13 cellular contexts compared by ENCODE assay signal in genomic region chr15:38660726-38661125, GRCh38.
DNase-seq lines count a peak whose midpoint lies in the region; ATAC-seq and TF ChIP-seq lines count a peak whose summit lies in the region.
"Had no signal": no experiment of that assay in that cellular context is flagged by ENCODE, and none has a peak within 500 bp of the region (broad histone marks: within the 10 kb centered on the region; RNA-seq: fewer than 3 reads in every experiment).

No MANE protein-coding gene starts in this region.

- H3K79me2 ChIP-seq in OCI-LY7 (ENCODE audit: insufficient read depth, low read depth, low read length), result no peaks in the 10 kb centered on the region

- TF ChIP-seq CTCF in OCI-LY7 (conservative IDR thresholded peaks at IDR 0.05; ENCODE audit: low read length), result no peak

- no peak overlapping the region for H3K4me3 ChIP-seq in OCI-LY7 (ENCODE audit: low read depth, low read length, poor library complexity, severe bottlenecking)
- H3K4me3 ChIP-seq: lower lobe of right lung, PC-9, thoracic aorta had no signal

- H3K9me3 Mint-ChIP-seq in activated T-cell treated with anti-CD3 and anti-CD28 coated beads, Interleukin-2, amount 50 U/mL, for 24 hours, result no peaks in the 10 kb centered on the region
- H3K9me3 Mint-ChIP-seq: neural crest cell had no signal

- H3K4me2 ChIP-seq in OCI-LY7 (ENCODE audit: low read length), result no peak overlapping the region
- H3K4me2 ChIP-seq: PC-9 had no signal

- peak overlapping the region; percentile 83 for H3K27ac Mint-ChIP-seq in activated T-cell treated with anti-CD3 and anti-CD28 coated beads, Interleukin-2, amount 50 U/mL, for 24 hours

- BruUV-seq in OCI-LY7 (replicated peaks; lab: Mats Ljungman, UMichigan), result no TSS peak

- H3K36me3 ChIP-seq in OCI-LY7 (ENCODE audit: insufficient read depth, low read length), result no peaks in the 10 kb centered on the region
- H3K36me3 ChIP-seq: lower lobe of right lung, thoracic aorta had no signal

- no peaks in the 10 kb centered on the region for H3K36me3 Mint-ChIP-seq in activated T-cell treated with anti-CD3 and anti-CD28 coated beads, Interleukin-2, amount 50 U/mL, for 24 hours (ENCODE audit: low read depth)

- intact Hi-C loops in OCI-LY7 (cut with micrococcal nuclease; ENCODE audit: unreplicated experiment), result no loop called here

- H3K27ac ChIP-seq in OCI-LY7 (ENCODE audit: low read depth, low read length, poor library complexity, severe bottlenecking), result no peak overlapping the region
- H3K27ac ChIP-seq: lower lobe of right lung, PC-9, thoracic aorta had no signal

- H3K4me3 Mint-ChIP-seq in activated T-cell treated with anti-CD3 and anti-CD28 coated beads, Interleukin-2, amount 50 U/mL, for 24 hours, result peak overlapping the region; percentile 16
- H3K4me3 Mint-ChIP-seq: neural crest cell had no signal

- DNase-seq in activated T-cell treated with anti-CD3 and anti-CD28 coated beads, Interleukin-2, amount 50 U/mL, for 24 hours, result no peak
- DNase-seq in activated T-cell treated with anti-CD3 and anti-CD28 coated beads for 4 hours (no peak), OCI-LY7 (ENCODE audit: low spot score) (no peak), Kasumi-1 (lab: John Stamatoyannopoulos, UW) (no peak)
- peak; percentile 18 for DNase-seq in activated naive CD4-positive, alpha-beta T cell treated with anti-CD3 and anti-CD28 coated beads, Interleukin-2, amount 50 U/mL, for 16 hours
- peak; percentile 50 for DNase-seq in stimulated activated CD8-positive, alpha-beta memory T cell treated with anti-CD3 and anti-CD28 coated beads, Interleukin-4, amount 100 ng/mL, for 48 hours
- DNase-seq: lower lobe of right lung, NCI-H1105, PC-9 had no signal

- ATAC-seq in GM21367 (IDR thresholded peaks at IDR 0.05; ENCODE audit: unreplicated experiment), result no peak
- no peak for ATAC-seq in HG03280 (IDR thresholded peaks at IDR 0.05; ENCODE audit: unreplicated experiment)
- ATAC-seq: lower lobe of right lung had no signal

- peaks cover 76% of the 10 kb centered on the region for H3K4me1 Mint-ChIP-seq in activated T-cell treated with anti-CD3 and anti-CD28 coated beads, Interleukin-2, amount 50 U/mL, for 24 hours (ENCODE audit: low read depth)
- H3K4me1 Mint-ChIP-seq: neural crest cell had no signal

- H4K20me1 ChIP-seq in OCI-LY7 (ENCODE audit: insufficient read depth, low read length), result no peaks in the 10 kb centered on the region

- no peaks in the 10 kb centered on the region for H3K9me3 ChIP-seq in OCI-LY7 (ENCODE audit: low read length)
- H3K9me3 ChIP-seq: lower lobe of right lung, thoracic aorta had no signal

- POLR2A ChIA-PET in OCI-LY7 (lab: Charles Lee), result interaction anchor here (1.4 to 9.2 kb wide), 2 partner anchors 10 to 12 kb away, joined by 5 to 59 read pairs; no protein-coding TSS in a partner anchor

- H3K4me1 ChIP-seq in OCI-LY7 (ENCODE audit: insufficient read depth, low read length, poor library complexity, severe bottlenecking), result peaks cover 12% of the 10 kb centered on the region
- H3K4me1 ChIP-seq: lower lobe of right lung had no signal

- H2AFZ ChIP-seq in OCI-LY7 (ENCODE audit: low read length), result peak overlapping the region; percentile 47; the same call in 1 of the 2 replicates
- H2AFZ ChIP-seq: PC-9 had no signal

- no peaks in the 10 kb centered on the region for H3K9me2 ChIP-seq in OCI-LY7 (ENCODE audit: insufficient read depth, low read length)

- H3K27me3 Mint-ChIP-seq in activated T-cell treated with anti-CD3 and anti-CD28 coated beads, Interleukin-2, amount 50 U/mL, for 24 hours, result no peaks in the 10 kb centered on the region

- CTCF ChIA-PET in OCI-LY7 (lab: Charles Lee; ENCODE audit: unreplicated experiment), result no interaction called here

Comparison
In these comparisons a context has a peak if more than half of its experiments do, and no peak if none do; other contexts are left out.
1. DNase-seq: peak in activated naive CD4-positive, alpha-beta T cell treated with anti-CD3 and anti-CD28 coated beads, Interleukin-2, amount 50 U/mL, for 16 hours (single experiment) and stimulated activated CD8-positive, alpha-beta memory T cell treated with anti-CD3 and anti-CD28 coated beads, Interleukin-4, amount 100 ng/mL, for 48 hours (single experiment); none in activated T-cell treated with anti-CD3 and anti-CD28 coated beads, Interleukin-2, amount 50 U/mL, for 24 hours (single experiment), activated T-cell treated with anti-CD3 and anti-CD28 coated beads for 4 hours (single experiment), OCI-LY7 (single experiment) and Kasumi-1 (0 of 2).